Comparison of ENCODE assay signal across 12 cellular contexts in the genomic region with DNA sequence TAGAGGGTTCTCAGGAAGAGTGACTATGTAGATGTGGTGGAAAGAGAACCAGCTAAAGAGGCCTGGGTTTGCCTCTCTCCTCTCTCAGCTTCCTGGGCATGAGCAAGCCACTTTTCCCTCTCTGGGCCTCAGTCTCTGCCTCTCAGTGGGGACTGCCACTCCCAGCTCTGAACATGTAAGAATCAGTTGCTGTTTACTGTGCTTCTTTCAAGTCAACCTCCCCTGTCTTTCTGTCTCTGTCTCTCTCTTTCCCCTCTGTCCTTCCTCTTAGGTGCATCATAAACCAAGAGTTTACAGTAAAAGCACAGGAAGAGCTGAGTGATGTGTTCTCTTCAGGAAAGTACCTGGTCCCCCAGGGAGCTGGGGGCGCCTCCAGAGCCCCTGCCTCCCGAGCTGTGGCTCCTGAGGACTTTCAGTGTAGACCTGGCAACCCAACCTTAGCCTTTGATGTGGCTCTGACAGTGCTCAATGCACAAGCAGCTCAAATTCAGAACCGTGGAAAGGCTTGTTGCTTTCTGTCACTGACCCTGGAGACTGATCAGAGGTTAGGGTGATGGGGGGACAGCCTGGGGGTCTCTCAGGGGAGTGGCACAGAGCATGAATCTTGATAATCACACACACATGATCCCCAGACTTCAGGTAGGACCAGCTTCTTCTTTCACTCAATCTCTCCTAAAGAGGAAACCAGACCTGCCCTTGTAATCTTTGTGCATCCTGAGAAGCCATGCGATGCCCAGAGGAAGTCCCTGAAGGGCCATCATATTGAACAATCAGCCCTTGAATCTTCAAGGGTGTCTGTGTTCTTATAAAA. TPM values are rescaled to one million over a fixed set of nuclear protein-coding genes. Genes with fewer than 3 reads are reported as not detected.
DNase-seq lines count a peak whose midpoint lies in the region; ATAC-seq and TF ChIP-seq lines count a peak whose summit lies in the region.
"Had no signal": no experiment of that assay in that cellular context is flagged by ENCODE, and none has a peak within 500 bp of the region (broad histone marks: within the 10 kb centered on the region; RNA-seq: fewer than 3 reads in every experiment).

No MANE protein-coding gene starts in this region.

- peaks cover 78% of the 10 kb centered on the region for H3K4me1 Mint-ChIP-seq in activated CD4-positive, alpha-beta T cell treated with anti-CD3 and anti-CD28 coated beads, Interleukin-2, amount 10 ng/mL, durations not matched to agents 24 days and 14 days
- H3K4me1 Mint-ChIP-seq: natural killer cell had no signal

- H3K9ac ChIP-seq in smooth muscle cell (ENCODE audit: low read depth), result no peak overlapping the region

- no peak overlapping the region for H3K27ac ChIP-seq in smooth muscle cell (ENCODE audit: low read depth)
- peak overlapping the region in 4 of 8 donors; percentile 45 to 76 (median 70) for H3K27ac ChIP-seq in spleen

- in situ Hi-C loops in GM13977 (cut with MboI; ENCODE audit: low pct_unique_long_range_greater_than_20kb, low sequenced_read_pairs, unreplicated experiment), result no loop called here

- no peaks in the 10 kb centered on the region for H3K27me3 ChIP-seq in smooth muscle cell (ENCODE audit: low read depth)
- no peaks in the 10 kb centered on the region for H3K27me3 ChIP-seq in spleen (replicated peaks in 1 of 7)

- H3K9me3 ChIP-seq in smooth muscle cell (replicated peaks; ENCODE audit: low read depth) (no peaks in the 10 kb centered on the region), spleen (no peaks in the 10 kb centered on the region)

- peak overlapping the region; percentile 97 for H3K27ac Mint-ChIP-seq in activated CD4-positive, alpha-beta T cell treated with anti-CD3 and anti-CD28 coated beads, Interleukin-2, amount 10 ng/mL, durations not matched to agents 24 days and 14 days
- H3K27ac Mint-ChIP-seq: natural killer cell had no signal

- DNase-seq in GM13977 (ENCODE audit: low spot score) (peak; percentile 25), smooth muscle cell (lab: John Stamatoyannopoulos, UW; ENCODE audit: unreplicated experiment) (no peak), spleen (no peak), COR-L47 (lab: John Stamatoyannopoulos, UW) (no peak), NCI-H2081 treated with DMSO at 0.1 percent for 48 hours (lab: John Stamatoyannopoulos, UW) (no peak)
- peak; percentile 93 for DNase-seq in activated CD4-positive, alpha-beta T cell treated with anti-CD3 and anti-CD28 coated beads, Interleukin-2, amount 10 ng/mL, durations not matched to agents 24 days and 14 days
- DNase-seq: natural killer cell had no signal

- H3K9me3 Mint-ChIP-seq in activated CD4-positive, alpha-beta T cell treated with anti-CD3 and anti-CD28 coated beads, Interleukin-2, amount 10 ng/mL, durations not matched to agents 24 days and 14 days, result no peaks in the 10 kb centered on the region
- H3K9me3 Mint-ChIP-seq: natural killer cell had no signal

- H3K36me3 Mint-ChIP-seq in activated CD4-positive, alpha-beta T cell treated with anti-CD3 and anti-CD28 coated beads, Interleukin-2, amount 10 ng/mL, durations not matched to agents 24 days and 14 days (ENCODE audit: low read depth), result peaks cover 1% of the 10 kb centered on the region
- H3K36me3 Mint-ChIP-seq: natural killer cell had no signal

- no peak for TF ChIP-seq POLR2A in spleen (IDR thresholded peaks at IDR 0.05)

- intact Hi-C loops in activated CD4-positive, alpha-beta T cell treated with anti-CD3 and anti-CD28 coated beads, Interleukin-2, amount 10 ng/mL, durations not matched to agents 24 days and 14 days (cut with micrococcal nuclease), result loop anchor here (1.0 kb wide), 12 partner anchors 10 to 309 kb away; a partner anchor contains a TSS
- intact Hi-C loops in spleen (cut with DNase I; ENCODE audit: low total_unique reads), result no loop called here

- H3K36me3 ChIP-seq in smooth muscle cell (ENCODE audit: low read depth) (no peaks in the 10 kb centered on the region), spleen (no peaks in the 10 kb centered on the region)

- H3K4me2 ChIP-seq in smooth muscle cell, result no peak overlapping the region

- H4K20me1 ChIP-seq in smooth muscle cell (ENCODE audit: low read depth), result no peaks in the 10 kb centered on the region

- no peaks in the 10 kb centered on the region for H3K27me3 Mint-ChIP-seq in activated CD4-positive, alpha-beta T cell treated with anti-CD3 and anti-CD28 coated beads, Interleukin-2, amount 10 ng/mL, durations not matched to agents 24 days and 14 days

- peak; percentile 51 for ATAC-seq in HG02763 (IDR thresholded peaks at IDR 0.05; ENCODE audit: unreplicated experiment)
- no peak for ATAC-seq in HG03095 (IDR thresholded peaks at IDR 0.05; ENCODE audit: unreplicated experiment)
- ATAC-seq: SK-N-SH treated with all-trans-retinoic acid at 6 μM for 48 hours had no signal

- no peaks in the 10 kb centered on the region for H3K79me2 ChIP-seq in smooth muscle cell (ENCODE audit: low read depth)

- WGBS in smooth muscle cell (ENCODE audit: low lambda C conversion rate), result 92% methylated on average over 4 of the region's 4 CpGs
- 27 to 45% (median 37%) methylated on average over 4 of the region's 4 CpGs for WGBS in spleen, 5 donors

- H3K4me3 ChIP-seq in smooth muscle cell, result no peak overlapping the region
- no peak overlapping the region for H3K4me3 ChIP-seq in spleen

- peak overlapping the region; percentile 65 for H3K4me3 Mint-ChIP-seq in activated CD4-positive, alpha-beta T cell treated with anti-CD3 and anti-CD28 coated beads, Interleukin-2, amount 10 ng/mL, durations not matched to agents 24 days and 14 days
- H3K4me3 Mint-ChIP-seq: natural killer cell had no signal

- H3F3A ChIP-seq in smooth muscle cell (ENCODE audit: low read depth), result no peaks in the 10 kb centered on the region

- H2AFZ ChIP-seq in smooth muscle cell (ENCODE audit: low read depth), result peak overlapping the region; percentile 10

- H3K4me1 ChIP-seq in smooth muscle cell (ENCODE audit: low read depth) (no peaks in the 10 kb centered on the region), spleen (peaks cover 0 to 26% (median 4%) of the 10 kb centered on the region in 6 donors)

- TF ChIP-seq CTCF in GM13977 (IDR thresholded peaks at IDR 0.05; ENCODE audit: extremely low read depth, insufficient read depth, missing control alignments) (no peak), smooth muscle cell (IDR thresholded peaks at IDR 0.05; ENCODE audit: borderline replicate concordance, insufficient read depth, poor library complexity, severe bottlenecking) (no peak), spleen (IDR thresholded peaks at IDR 0.05 in 8 of 11, conservative IDR thresholded peaks at IDR 0.05 in 3 of 11) (no peak)

RNA-seq across cellular contexts. Expression of a gene that starts 59.4 kb away (rescaled TPM):
- 148 and 150 TPM in 2 replicates for total RNA-seq in activated CD4-positive, alpha-beta T cell treated with anti-CD3 and anti-CD28 coated beads, Interleukin-2, amount 10 ng/mL, durations not matched to agents 24 days and 14 days
- total RNA-seq in smooth muscle cell (not detected in 2 replicates), spleen (10 to 100 TPM in 5 of 7 donors, 1 to 10 TPM in 2; 7.1 to 42.7 (median 19.2) TPM)
- polyA plus RNA-seq in smooth muscle cell (not detected in 2 replicates), spleen (10 to 100 TPM in 2 of 3 donors, 1 to 10 TPM in 1; 4.8 to 16.0 (median 10.2) TPM)
- total RNA-seq: bronchial epithelial cell, H4 had no signal

Comparison
In these comparisons a context has a peak if more than half of its experiments do, and no peak if none do; other contexts are left out.
1. DNase-seq: peak in GM13977 (single experiment) and activated CD4-positive, alpha-beta T cell treated with anti-CD3 and anti-CD28 coated beads, Interleukin-2, amount 10 ng/mL, durations not matched to agents 24 days and 14 days (single experiment); none in smooth muscle cell (single experiment), spleen (single experiment), COR-L47 (single experiment) and NCI-H2081 treated with DMSO at 0.1 percent for 48 hours (single experiment).